Comparison of ENCODE assay signal across 26 cellular contexts in the genomic region with DNA sequence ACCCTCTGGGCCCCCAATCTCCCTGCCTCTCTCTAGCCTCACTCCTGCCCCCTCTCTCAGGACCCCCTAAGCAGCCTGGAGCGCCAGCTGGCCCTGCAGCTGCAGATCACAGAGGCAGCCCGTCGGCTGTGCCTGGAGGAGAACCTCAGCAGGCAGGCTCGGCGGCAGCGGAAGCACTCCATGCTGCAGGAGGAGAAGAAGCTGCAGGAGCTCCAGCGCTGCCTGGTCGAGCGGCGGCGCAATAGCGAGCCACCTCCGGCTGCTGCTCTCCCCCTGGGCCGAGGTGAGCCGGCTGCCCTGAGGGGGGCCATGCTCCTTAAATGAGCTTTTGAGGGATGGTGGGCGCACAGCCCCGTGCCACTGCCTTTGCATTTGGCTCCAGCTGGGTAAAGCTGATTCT. TPM values are rescaled to one million over a fixed set of nuclear protein-coding genes. Genes with fewer than 3 reads are reported as not detected.
DNase-seq lines count a peak whose midpoint lies in the region; ATAC-seq and TF ChIP-seq lines count a peak whose summit lies in the region.
"Had no signal": no experiment of that assay in that cellular context is flagged by ENCODE, and none has a peak within 500 bp of the region (broad histone marks: within the 10 kb centered on the region; RNA-seq: fewer than 3 reads in every experiment).

No MANE protein-coding gene starts in this region.

- H3K27ac ChIP-seq in SK-N-MC (no peak overlapping the region), neuronal stem cell (replicated peaks; ENCODE audit: low read length) (no peak overlapping the region)
- H3K27ac ChIP-seq: PC-9 had no signal

- ATAC-seq in HG02938 (IDR thresholded peaks at IDR 0.05; ENCODE audit: unreplicated experiment) = no peak
- ATAC-seq in sciatic nerve = no peak
- ATAC-seq: HCT116 had no signal

- H3K18ac ChIP-seq in neuronal stem cell (ENCODE audit: low read length) = peak overlapping the region; percentile 41

- H4K8ac ChIP-seq in neuronal stem cell (ENCODE audit: low read depth, low read length) = no peak overlapping the region

- peak overlapping the region; percentile 22 for H3K4me3 Mint-ChIP-seq in Caco-2 (ENCODE audit: unreplicated experiment)
- H3K4me3 Mint-ChIP-seq: CD4-positive, alpha-beta memory T cell; IgD-negative memory B cell had no signal

- TF ChIP-seq CTCF in Caco-2 (IDR thresholded peaks at IDR 0.05; ENCODE audit: insufficient read depth in 1 of 2, low read depth in 1 of 2, low read length in 1 of 2, severe bottlenecking in 1 of 2, unreplicated experiment in 1 of 2) = no peak

- intact Hi-C loops in Caco-2 (cut with micrococcal nuclease; ENCODE audit: unreplicated experiment) = no loop called here
- intact Hi-C loops in sciatic nerve (cut with DNase I) = no loop called here

- DNase-seq in Caco-2 (no peak), H7 (peak; percentile 36), SK-N-MC (ENCODE audit: low read depth, low spot score) (no peak), neuronal stem cell (ENCODE audit: low spot score) (no peak), AG20443 (ENCODE audit: low spot score) (no peak), sciatic nerve (ENCODE audit: low spot score) (no peak), islet precursor cell (no peak)
- DNase-seq: ACHN; CD4-positive, alpha-beta memory T cell; GOT3; Karpas-422; NCI-H1417 treated with DMSO at 0.1 percent for 48 hours; NCI-H1930; NCI-H2171; NCI-H345; NCI-H526; PC-9; RPMI8226; SHP77 treated with DMSO at 0.1 percent for 48 hours; SK-N-SH had no signal

- CTCF ChIA-PET in Caco-2 (lab: Charles Lee) = no interaction called here

- no peak overlapping the region for H3K14ac ChIP-seq in neuronal stem cell (ENCODE audit: low read length)

- no peak overlapping the region for H2BK15ac ChIP-seq in neuronal stem cell (ENCODE audit: low read length)

- H3K36me3 ChIP-seq in Caco-2 (ENCODE audit: control insufficient read depth, insufficient read depth, low read length) (peaks cover 18% of the 10 kb centered on the region), H7 (replicated peaks; ENCODE audit: control insufficient read depth, insufficient read depth, low read length) (peaks cover 25% of the 10 kb centered on the region), SK-N-MC (ENCODE audit: insufficient read depth, low read length) (no peaks in the 10 kb centered on the region), neuronal stem cell (replicated peaks in 1 of 2; ENCODE audit: control insufficient read depth in 2 of 2, insufficient read depth in 2 of 2, low read length in 2 of 2) (peaks cover 51 to 97% of the 10 kb centered on the region in 2 donors)
- H3K36me3 ChIP-seq: BLaER1 treated with 17β-estradiol and CSF1 and Interleukin-3, amounts not matched to agents 10 nM and 100 nM had no signal

- no peak overlapping the region for H3K9ac ChIP-seq in SK-N-MC (ENCODE audit: insufficient read length)
- H3K9ac ChIP-seq in neuronal stem cell (ENCODE audit: low read depth, low read length, poor library complexity) = no peak overlapping the region
- H3K9ac ChIP-seq: BLaER1 treated with 17β-estradiol and CSF1 and Interleukin-3, amounts not matched to agents 10 nM and 100 nM; SK-N-SH had no signal

- peaks cover 11% of the 10 kb centered on the region for H3K79me1 ChIP-seq in neuronal stem cell (ENCODE audit: low read depth, low read length)

- POLR2A ChIA-PET in Caco-2 (lab: Charles Lee) = no interaction called here

- H3K4me2 ChIP-seq in neuronal stem cell (ENCODE audit: insufficient read depth, low read length, poor library complexity, severe bottlenecking) = no peak overlapping the region
- H3K4me2 ChIP-seq: PC-9, SK-N-SH had no signal

- peaks cover 32% of the 10 kb centered on the region for H3K4me1 Mint-ChIP-seq in Caco-2 (ENCODE audit: low read depth, unreplicated experiment)

- no peaks in the 10 kb centered on the region for H3K27me3 Mint-ChIP-seq in Caco-2 (ENCODE audit: insufficient read depth, unreplicated experiment)
- H3K27me3 Mint-ChIP-seq: IgD-negative memory B cell had no signal

- H3K9me3 ChIP-seq in Caco-2 (no peaks in the 10 kb centered on the region), SK-N-MC (ENCODE audit: low read depth, low read length) (no peaks in the 10 kb centered on the region), neuronal stem cell (replicated peaks in 1 of 2; ENCODE audit: control insufficient read depth in 2 of 2, insufficient read depth in 1 of 2, low read depth in 1 of 2, low read length in 2 of 2) (no peaks in the 10 kb centered on the region)
- H3K9me3 ChIP-seq: BLaER1 treated with 17β-estradiol and CSF1 and Interleukin-3, amounts not matched to agents 10 nM and 100 nM; SK-N-SH had no signal

- peaks cover 97% of the 10 kb centered on the region for H3K36me3 Mint-ChIP-seq in Caco-2 (ENCODE audit: insufficient read depth, unreplicated experiment)
- H3K36me3 Mint-ChIP-seq: CD4-positive, alpha-beta memory T cell had no signal

- H3K4ac ChIP-seq in neuronal stem cell (ENCODE audit: low read length) = no peak overlapping the region

- H4K91ac ChIP-seq in neuronal stem cell (ENCODE audit: low read depth, low read length, poor library complexity) = no peak overlapping the region

- H2AK5ac ChIP-seq in neuronal stem cell (ENCODE audit: low read depth, low read length) = no peak overlapping the region

- H3K27me3 ChIP-seq in Caco-2 (replicated peaks; ENCODE audit: control insufficient read depth, insufficient read depth, low read length) (no peaks in the 10 kb centered on the region), H7 (ENCODE audit: control insufficient read depth, insufficient read depth, low read length) (no peaks in the 10 kb centered on the region), neuronal stem cell (ENCODE audit: control insufficient read depth in 3 of 3, insufficient read depth in 3 of 3, low read depth in 1 of 3, low read length in 3 of 3) (no peaks in the 10 kb centered on the region)
- H3K27me3 ChIP-seq: BLaER1 treated with 17β-estradiol and CSF1 and Interleukin-3, amounts not matched to agents 10 nM and 100 nM had no signal

- peak overlapping the region; percentile 59 for H3K23ac ChIP-seq in neuronal stem cell (ENCODE audit: low read depth, low read length, poor library complexity)

- no peak overlapping the region for H3K4me3 ChIP-seq in Caco-2 (ENCODE audit: low read depth, low read length)
- no peak overlapping the region for H3K4me3 ChIP-seq in H7 (ENCODE audit: insufficient read depth, low read depth, low read length)
- H3K4me3 ChIP-seq in SK-N-MC = peak overlapping the region; percentile 17; the same call in 1 of the 2 replicates
- peak overlapping the region in 1 of 2 donors; percentile 24 for H3K4me3 ChIP-seq in neuronal stem cell (ENCODE audit: low read length in 2 of 2)
- H3K4me3 ChIP-seq: BLaER1 treated with 17β-estradiol and CSF1 and Interleukin-3, amounts not matched to agents 10 nM and 100 nM; PC-9 had no signal

- peak overlapping the region; percentile 79 for H3K27ac Mint-ChIP-seq in Caco-2 (ENCODE audit: unreplicated experiment)
- H3K27ac Mint-ChIP-seq: CD4-positive, alpha-beta memory T cell had no signal

- no peaks in the 10 kb centered on the region for H3K9me3 Mint-ChIP-seq in Caco-2 (ENCODE audit: unreplicated experiment)
- H3K9me3 Mint-ChIP-seq: CD4-positive, alpha-beta memory T cell had no signal

- no peak overlapping the region for H2AFZ ChIP-seq in neuronal stem cell (ENCODE audit: low read length)
- H2AFZ ChIP-seq: PC-9 had no signal

- H3K4me1 ChIP-seq in Caco-2 = peaks cover 34% of the 10 kb centered on the region
- peaks cover 2 to 11% of the 10 kb centered on the region in 2 donors for H3K4me1 ChIP-seq in neuronal stem cell (ENCODE audit: control insufficient read depth in 2 of 2, insufficient read depth in 1 of 2, low read depth in 1 of 2, low read length in 2 of 2)

- no peak overlapping the region for H2BK5ac ChIP-seq in neuronal stem cell (ENCODE audit: low read length)

- no peak overlapping the region for H2BK120ac ChIP-seq in neuronal stem cell (ENCODE audit: low read depth, low read length)

- BruUV-seq in Caco-2 (replicated peaks; lab: Mats Ljungman, UMichigan) = no TSS peak

- no peak overlapping the region for H2BK12ac ChIP-seq in neuronal stem cell (ENCODE audit: low read length)

- WGBS in neuronal stem cell (ENCODE audit: extremely low coverage in 2 of 2, insufficient read length in 2 of 2, insufficient replicate concordance in 1 of 2), 2 donors = no CpG with 5 or more reads among the region's 17 CpGs

RNA-seq across cellular contexts. Expression of a gene that starts 6.2 kb away (rescaled TPM):
- total RNA-seq in Caco-2 (2022) (112 and 123 TPM in 2 replicates), sciatic nerve (0.45 TPM)
- 44.5 and 53.8 TPM in 2 replicates for total RNA-seq in H7 (2014; rRNA removed; shearing (Covaris generic))
- polyA plus RNA-seq in neuronal stem cell (2013, experiment 1 of 2) = 30.9 TPM
- 29.8 TPM for polyA plus RNA-seq in neuronal stem cell (2013, experiment 2 of 2)
- polyA plus RNA-seq: IgD-negative memory B cell had no signal

RNA-seq across cellular contexts. Expression of a gene that starts 28.1 kb away (rescaled TPM):
- total RNA-seq in Caco-2 (2022) (not detected in 2 replicates), sciatic nerve (not detected)
- total RNA-seq in H7 (2014; rRNA removed; shearing (Covaris generic)) = not detected in 2 replicates
- polyA plus RNA-seq in neuronal stem cell (2013, experiment 1 of 2) = not detected
- not detected for polyA plus RNA-seq in neuronal stem cell (2013, experiment 2 of 2)
- total RNA-seq: Daoy, M059J, PC-9 had no signal
- polyA plus RNA-seq: SK-N-SH had no signal

Comparison
In these comparisons a context has a peak if more than half of its experiments do, and no peak if none do; other contexts are left out.
1. RNA of a gene that starts 6.2 kb away (total RNA-seq): 112 to 123 TPM in Caco-2 and 44.5 to 53.8 TPM in H7; 0.45 TPM in sciatic nerve (single experiment); every median in the first group is over 10 times any median in the second.